In the genomic region with DNA sequence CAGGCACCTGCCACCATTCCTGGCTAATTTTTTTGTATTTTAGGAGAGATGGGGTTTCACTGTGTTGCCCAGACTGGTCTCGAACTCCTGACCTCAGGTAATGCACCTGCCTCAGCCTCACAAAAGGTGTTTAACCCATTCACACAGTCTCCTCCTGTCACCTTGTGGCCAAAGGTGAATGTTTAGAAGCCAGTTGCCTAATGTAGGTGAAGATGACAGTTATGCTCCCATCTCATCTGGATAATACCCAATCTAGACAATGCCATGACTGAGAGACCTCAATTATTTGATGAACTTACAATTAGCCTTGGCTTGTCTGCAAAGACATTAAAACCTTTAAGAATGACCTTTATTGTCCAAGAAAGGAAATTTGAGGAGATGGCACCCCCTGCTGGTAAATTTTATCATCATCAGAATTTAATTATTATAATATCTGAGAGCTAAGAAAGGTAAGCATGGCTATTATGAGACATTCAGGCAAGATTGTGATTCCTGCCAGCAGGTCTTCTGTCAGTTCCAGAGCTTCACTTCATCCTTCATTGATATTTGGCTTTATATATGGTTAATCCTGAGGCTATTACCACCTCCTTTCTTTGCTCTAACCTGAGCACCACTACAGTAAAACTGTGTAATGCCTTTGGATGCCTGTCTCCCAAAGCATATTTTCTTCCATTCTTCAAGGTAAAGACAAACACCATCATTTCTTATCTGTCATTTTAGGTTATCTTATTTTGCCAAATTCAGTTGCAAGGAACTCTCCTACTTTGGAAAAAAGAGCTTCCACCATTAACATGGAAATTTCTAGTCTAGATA, we compare ENCODE assay signal across 8 cellular contexts.
A peak's percentile ranks its signal among the peaks of the same experiment; 100 is the strongest.
DNase-seq lines count a peak whose midpoint lies in the region; TF ChIP-seq lines count a peak whose summit lies in the region.

No MANE protein-coding gene starts in this region.

- no peaks in the 10 kb centered on the region for H3K27me3 ChIP-seq in parathyroid adenoma (ENCODE audit: control insufficient read depth, insufficient read depth, low read length)

- no peak overlapping the region for H3K27ac ChIP-seq in parathyroid adenoma

- H3K4me1 ChIP-seq in parathyroid adenoma, result no peaks in the 10 kb centered on the region

- no peak overlapping the region for H3K4me2 ChIP-seq in parathyroid adenoma (ENCODE audit: low read length)

- H3K9ac ChIP-seq in parathyroid adenoma, result no peak overlapping the region

- H3K4me3 ChIP-seq in fibroblast of mammary gland (ENCODE audit: control insufficient read depth, low read depth, low read length), result no peak overlapping the region
- H3K4me3 ChIP-seq in parathyroid adenoma (ENCODE audit: low read depth, low read length), result no peak overlapping the region

- TF ChIP-seq CTCF in fibroblast of mammary gland (conservative IDR thresholded peaks at IDR 0.05; ENCODE audit: control insufficient read depth, insufficient read depth, low read depth, low read length), result peak; percentile 48
- peak; percentile 76 for TF ChIP-seq CTCF in parathyroid adenoma (IDR thresholded peaks at IDR 0.05)

- H2AFZ ChIP-seq in parathyroid adenoma, result no peak overlapping the region

- DNase-seq in activated gamma-delta T cell treated with Interleukin-2 at 50 U/mL for 16 hours, result peak; percentile 6
- no peak for DNase-seq in activated gamma-delta T cell (lab: John Stamatoyannopoulos, UW)
- DNase-seq in HK-2 (ENCODE audit: unreplicated experiment), result peak; percentile 6
- peak; percentile 35 for DNase-seq in RPMI7951 (ENCODE audit: low read depth)
- DNase-seq in fibroblast of mammary gland (ENCODE audit: low read depth), result peak; percentile 47
- DNase-seq in occipital lobe (lab: John Stamatoyannopoulos, UW), result no peak
- no peak for DNase-seq in amniotic stem cell (lab: John Stamatoyannopoulos, UW)

- H3K9me3 ChIP-seq in parathyroid adenoma (ENCODE audit: control insufficient read depth, low read length), result no peaks in the 10 kb centered on the region

- no peaks in the 10 kb centered on the region for H3K79me2 ChIP-seq in parathyroid adenoma

- no peaks in the 10 kb centered on the region for H3K36me3 ChIP-seq in parathyroid adenoma (ENCODE audit: control insufficient read depth, insufficient read depth, low read length)

Comparison
In these comparisons a context has a peak if more than half of its experiments do, and no peak if none do; other contexts are left out.
1. DNase-seq: peak in activated gamma-delta T cell treated with Interleukin-2 at 50 U/mL for 16 hours (single experiment), HK-2 (single experiment), RPMI7951 (single experiment) and fibroblast of mammary gland (single experiment); none in activated gamma-delta T cell (single experiment), occipital lobe (single experiment) and amniotic stem cell (single experiment).